8 cellular contexts compared by ENCODE assay signal in genomic region chr16:46789499-46790414, GRCh38. TPM values are rescaled to one million over a fixed set of nuclear protein-coding genes. Genes with fewer than 3 reads are reported as not detected.
DNase-seq lines count a peak whose midpoint lies in the region; ATAC-seq and TF ChIP-seq lines count a peak whose summit lies in the region.

No MANE protein-coding gene starts in this region.

- intact Hi-C loops in activated CD8-positive, alpha-beta T cell treated with anti-CD3 and anti-CD28 coated beads for 36 hours (cut with micrococcal nuclease), result no loop called here

- peaks cover 10% of the 10 kb centered on the region for H3K36me3 Mint-ChIP-seq in activated CD8-positive, alpha-beta T cell treated with anti-CD3 and anti-CD28 coated beads for 36 hours (ENCODE audit: low read depth)

- CTCF ChIA-PET in activated CD8-positive, alpha-beta T cell treated with anti-CD3 and anti-CD28 coated beads for 36 hours (lab: Charles Lee), result interaction anchor here (0.6 to 1.2 kb wide), 6 partner anchors 11 to 119 kb away, joined by 3 to 6 read pairs (median 3); partner anchors contain the start of gene ORC6

- TF ChIP-seq CTCF in activated CD8-positive, alpha-beta T cell treated with anti-CD3 and anti-CD28 coated beads for 36 hours (IDR thresholded peaks at IDR 0.05), result no peak

- no peaks in the 10 kb centered on the region for H3K27me3 Mint-ChIP-seq in activated CD8-positive, alpha-beta T cell treated with anti-CD3 and anti-CD28 coated beads for 36 hours

- POLR2A ChIA-PET in activated CD8-positive, alpha-beta T cell treated with anti-CD3 and anti-CD28 coated beads for 36 hours (lab: Charles Lee), result no interaction called here

- DNase-seq in NCI-H2196 treated with DMSO at 0.1 percent for 48 hours (lab: John Stamatoyannopoulos, UW; ENCODE audit: unreplicated experiment), result peak; percentile 7
- DNase-seq in activated CD8-positive, alpha-beta T cell treated with anti-CD3 and anti-CD28 coated beads for 36 hours, result peak; percentile 82
- DNase-seq in ecto neural progenitor cell (ENCODE audit: low spot score), result peak; percentile 85
- DNase-seq in lung microvascular endothelial cell (ENCODE audit: low read depth in 2 of 2), result peak; percentile 62 to 78
- peak; percentile 59 to 69 (median 65) for DNase-seq in stimulated activated CD4-positive, alpha-beta T cell treated with anti-CD3 and anti-CD28 coated beads, TNF-alpha, amount 100 ng/mL, for 4 hours (ENCODE audit: low read depth in 3 of 3)
- no peak for DNase-seq in DMS79 treated with DMSO at 0.1 percent for 48 hours (lab: John Stamatoyannopoulos, UW)

- H3K4me1 Mint-ChIP-seq in activated CD8-positive, alpha-beta T cell treated with anti-CD3 and anti-CD28 coated beads for 36 hours (ENCODE audit: low read depth), result peaks cover 20% of the 10 kb centered on the region

- peak; percentile 81 for ATAC-seq in HG02623 (IDR thresholded peaks at IDR 0.05; ENCODE audit: unreplicated experiment)
- peak; percentile 97 for ATAC-seq in activated CD8-positive, alpha-beta T cell treated with anti-CD3 and anti-CD28 coated beads for 36 hours

- H3K27ac Mint-ChIP-seq in activated CD8-positive, alpha-beta T cell treated with anti-CD3 and anti-CD28 coated beads for 36 hours, result peak overlapping the region; percentile 79

- peaks cover 17% of the 10 kb centered on the region for H3K9me3 Mint-ChIP-seq in activated CD8-positive, alpha-beta T cell treated with anti-CD3 and anti-CD28 coated beads for 36 hours

- H3K4me3 Mint-ChIP-seq in activated CD8-positive, alpha-beta T cell treated with anti-CD3 and anti-CD28 coated beads for 36 hours, result peak overlapping the region; percentile 75

- TF ChIP-seq POLR2A in GM15510 (IDR thresholded peaks at IDR 0.05; ENCODE audit: borderline replicate concordance, extremely low read depth, insufficient read length), result peak; percentile 84

RNA-seq across cellular contexts. Expression of gene C16orf87, which starts 41.2 kb away (rescaled TPM):
- 10 to 100 TPM; 12.5 to 14.7 TPM for total RNA-seq in activated CD8-positive, alpha-beta T cell treated with anti-CD3 and anti-CD28 coated beads for 36 hours
- total RNA-seq in lung microvascular endothelial cell, result 5.9 and 8.9 TPM in 2 replicates

RNA-seq across cellular contexts. Expression of gene MYLK3, which starts 41.6 kb away (rescaled TPM):
- total RNA-seq in activated CD8-positive, alpha-beta T cell treated with anti-CD3 and anti-CD28 coated beads for 36 hours, result under 1 TPM in 1 of 2 experiments, not detected in 1; 0.11 TPM
- under 0.01 and 0.22 TPM in 2 replicates for total RNA-seq in lung microvascular endothelial cell
